ENCODE assay signal across 11 cellular contexts in genomic region chr3:133742351-133743091, GRCh38. TPM values are rescaled to one million over a fixed set of nuclear protein-coding genes. Genes with fewer than 3 reads are reported as not detected.
A peak's percentile ranks its signal among the peaks of the same experiment; 100 is the strongest.
DNase-seq lines count a peak whose midpoint lies in the region; ATAC-seq, FAIRE-seq and TF ChIP-seq lines count a peak whose summit lies in the region.
"Had no signal": no experiment of that assay in that cellular context is flagged by ENCODE, and none has a peak within 500 bp of the region (broad histone marks: within the 10 kb centered on the region; RNA-seq: fewer than 3 reads in every experiment).

No MANE protein-coding gene starts in this region.

- no peak overlapping the region for H2AK5ac ChIP-seq in H1 (ENCODE audit: low read depth, low read length)

- no peak overlapping the region for H3K56ac ChIP-seq in H1 (replicated peaks; ENCODE audit: insufficient read length, low read depth, low read length)

- no peak overlapping the region for H2BK5ac ChIP-seq in H1 (ENCODE audit: low read depth, low read length)

- no peak for TF ChIP-seq EP300 in H1 (IDR thresholded peaks at IDR 0.05; ENCODE audit: borderline replicate concordance in 1 of 2, low read depth in 2 of 2, low read length in 2 of 2)

- no peak overlapping the region for H4K5ac ChIP-seq in H1 (ENCODE audit: insufficient read length, low read depth, low read length)

- H2BK12ac ChIP-seq in H1 (ENCODE audit: low read depth, low read length) = no peak overlapping the region

- no peaks in the 10 kb centered on the region for H3K9me3 ChIP-seq in H1 (ENCODE audit: insufficient read depth in 2 of 2, low read depth in 1 of 2, low read length in 1 of 2)
- H3K9me3 ChIP-seq: psoas muscle had no signal

- H3K18ac ChIP-seq in H1 (ENCODE audit: extremely low read depth, low read length) = no peak overlapping the region

- no peak for TF ChIP-seq POLR2A in H1 (IDR thresholded peaks at IDR 0.05; ENCODE audit: control extremely low read depth in 1 of 2, low read depth in 2 of 2, low read length in 2 of 2)

- H3K36me3 ChIP-seq in H1 (ENCODE audit: control insufficient read depth in 2 of 4, insufficient read depth in 4 of 4, low read length in 3 of 4) = no peaks in the 10 kb centered on the region

- H2BK120ac ChIP-seq in H1 (replicated peaks; ENCODE audit: low read depth, low read length) = no peak overlapping the region

- H3K4ac ChIP-seq in H1 (replicated peaks; ENCODE audit: insufficient read length, low read depth, low read length) = no peak overlapping the region

- H3K23ac ChIP-seq in H1 (ENCODE audit: insufficient read length) = no peak overlapping the region

- no peak overlapping the region for H2BK20ac ChIP-seq in H1 (ENCODE audit: low read length)

- H3K27ac ChIP-seq in H1 (ENCODE audit: low read depth, low read length) = no peak overlapping the region
- H3K27ac ChIP-seq: psoas muscle, SK-N-MC had no signal

- no peaks in the 10 kb centered on the region for H3K79me1 ChIP-seq in H1 (ENCODE audit: low read depth, low read length)

- no peaks in the 10 kb centered on the region for H3K36me3 Mint-ChIP-seq in endothelial cell (ENCODE audit: low read depth, unreplicated experiment)

- no peaks in the 10 kb centered on the region for H3K23me2 ChIP-seq in H1 (ENCODE audit: low read depth, low read length)

- no peak overlapping the region for H3K4me2 ChIP-seq in H1 (ENCODE audit: insufficient read depth in 1 of 2, low read depth in 2 of 2, low read length in 2 of 2)

- POLR2A ChIA-PET in H1 (lab: Charles Lee; ENCODE audit: partially characterized antibody) = no interaction called here

- no peaks in the 10 kb centered on the region; a peak in 1 of 7 replicates for H3K4me1 ChIP-seq in H1 (replicated peaks in 1 of 4; ENCODE audit: control insufficient read depth in 3 of 4, insufficient read depth in 4 of 4, low read length in 3 of 4)
- H3K4me1 ChIP-seq: psoas muscle had no signal

- H3K9ac ChIP-seq in H1 (replicated peaks in 1 of 4; ENCODE audit: extremely low read depth in 1 of 4, low read depth in 3 of 4, low read length in 3 of 4) = no peak overlapping the region

- H3K27ac Mint-ChIP-seq in endothelial cell (ENCODE audit: unreplicated experiment) = no peak overlapping the region

- H2BK15ac ChIP-seq in H1 (ENCODE audit: low read length) = no peak overlapping the region

- CTCF ChIA-PET in H1 (lab: Charles Lee; ENCODE audit: partially characterized antibody) = interaction anchor here (0.7 to 1.3 kb wide), 3 partner anchors 10 to 78 kb away, joined by 3 read pairs; no protein-coding TSS in a partner anchor

- peak; percentile 75 for ATAC-seq in GM18867 (IDR thresholded peaks at IDR 0.05; ENCODE audit: unreplicated experiment)

- TF ChIP-seq RAD21 in H1 (IDR thresholded peaks at IDR 0.05 in 1 of 2, conservative IDR thresholded peaks at IDR 0.05 in 1 of 2; ENCODE audit: low read depth in 2 of 2, low read length in 2 of 2) = no peak

- 80% methylated on average over 9 of the region's 9 CpGs; no CpG with 5 or more reads in 1 of the 2 experiments for WGBS in H1 (ENCODE audit: extremely low coverage in 1 of 2, insufficient coverage in 1 of 2, insufficient read length in 1 of 2, insufficient replicate concordance in 2 of 2, low coverage in 1 of 2, low lambda C conversion rate in 2 of 2, missing lambda C conversion rate in 1 of 2), 2 experiments

- H3K4me3 ChIP-seq in H1 (ENCODE audit: extremely low read depth in 1 of 4, insufficient read depth in 2 of 4, low read depth in 3 of 4, low read length in 4 of 4) = no peak overlapping the region
- no peak overlapping the region for H3K4me3 ChIP-seq in retinal pigment epithelial cell (ENCODE audit: low read length)
- H3K4me3 ChIP-seq: psoas muscle, SK-N-MC had no signal

- no peaks in the 10 kb centered on the region for H3K27me3 ChIP-seq in H1 (replicated peaks in 1 of 4; ENCODE audit: control insufficient read depth in 3 of 4, extremely low read depth in 1 of 4, insufficient read depth in 3 of 4, low read length in 3 of 4)

- TF ChIP-seq CTCF in H1 (IDR thresholded peaks at IDR 0.05; ENCODE audit: control extremely low read depth in 1 of 3, insufficient read depth in 1 of 3, low read depth in 1 of 3, low read length in 3 of 3) (no peak), retinal pigment epithelial cell (conservative IDR thresholded peaks at IDR 0.05; ENCODE audit: low read depth, low read length) (peak; percentile 9), endothelial cell (IDR thresholded peaks at IDR 0.05; ENCODE audit: unreplicated experiment) (no peak)

- no peak overlapping the region for H4K91ac ChIP-seq in H1 (replicated peaks; ENCODE audit: insufficient read length, low read length)

- no peaks in the 10 kb centered on the region for H3K9me3 Mint-ChIP-seq in endothelial cell (ENCODE audit: unreplicated experiment)

- DNase-seq in NCI-H2196 treated with DMSO at 0.1 percent for 48 hours (lab: John Stamatoyannopoulos, UW; ENCODE audit: unreplicated experiment) (peak; percentile 58), H1 (ENCODE audit: low read depth in 1 of 2, low spot score in 2 of 2) (no peak), retinal pigment epithelial cell (ENCODE audit: low read depth) (no peak), frontal cortex (ENCODE audit: low spot score in 2 of 2) (no peak), NCI-H510A (lab: John Stamatoyannopoulos, UW) (no peak), endothelial cell (ENCODE audit: low spot score) (no peak)
- no peak for DNase-seq in activated CD8-positive, alpha-beta memory T cell treated with anti-CD3 and anti-CD28 coated beads, Interleukin-2, amount 50 U/mL, for 48 hours
- DNase-seq: effector CD4-positive, alpha-beta T cell; psoas muscle had no signal

- H3K79me2 ChIP-seq in H1 (ENCODE audit: control insufficient read depth in 1 of 2, insufficient read depth in 2 of 2, low read length in 2 of 2) = no peaks in the 10 kb centered on the region

- FAIRE-seq in H1 (lab: Jason Lieb, UNC) = no peak
- FAIRE-seq in frontal cortex (lab: Jason Lieb, UNC) = no peak

- peaks cover 4% of the 10 kb centered on the region for H3K27me3 Mint-ChIP-seq in endothelial cell (ENCODE audit: unreplicated experiment)

- peaks cover 5% of the 10 kb centered on the region for H3K4me1 Mint-ChIP-seq in endothelial cell (ENCODE audit: unreplicated experiment)

- no peak overlapping the region; the same call in 1 of the 2 replicates for H4K8ac ChIP-seq in H1 (ENCODE audit: extremely low read depth, insufficient read depth, low read length)

- H2AFZ ChIP-seq in H1 (ENCODE audit: low read length) = peak overlapping the region; percentile 88

- H4K20me1 ChIP-seq in H1 (replicated peaks in 1 of 2; ENCODE audit: control insufficient read depth in 1 of 2, insufficient read depth in 2 of 2, low read length in 2 of 2) = no peaks in the 10 kb centered on the region

- no peak overlapping the region for H3K14ac ChIP-seq in H1 (ENCODE audit: insufficient read length)

- H3K4me3 Mint-ChIP-seq in endothelial cell (ENCODE audit: unreplicated experiment) = no peak overlapping the region

TF ChIP-seq in H1, 55 proteins besides CTCF, POLR2A, EP300 and RAD21:
- TF ChIP-seq GTF2F1 (IDR thresholded peaks at IDR 0.05; ENCODE audit: borderline replicate concordance, low read depth, low read length) (no peak), CBX8 (IDR thresholded peaks at IDR 0.05; ENCODE audit: borderline replicate concordance, low read depth, low read length) (no peak), POU5F1 (IDR thresholded peaks at IDR 0.05; ENCODE audit: low read depth, low read length) (no peak), KDM4A (IDR thresholded peaks at IDR 0.05; ENCODE audit: low read depth, low read length, severe bottlenecking) (no peak), GABPA (IDR thresholded peaks at IDR 0.05; ENCODE audit: borderline replicate concordance, insufficient read depth, low read length) (no peak), ATF2 (IDR thresholded peaks at IDR 0.05; ENCODE audit: low read length) (no peak), BCL11A (IDR thresholded peaks at IDR 0.05; ENCODE audit: low read depth in 2 of 2, low read length in 2 of 2) (no peak), ATF3 (IDR thresholded peaks at IDR 0.05; ENCODE audit: insufficient read depth, low read depth, low read length) (no peak), SIN3A (conservative IDR thresholded peaks at IDR 0.05 in 1 of 2, IDR thresholded peaks at IDR 0.05 in 1 of 2; ENCODE audit: low read depth in 1 of 2, low read length in 2 of 2) (no peak), CREB1 (IDR thresholded peaks at IDR 0.05) (no peak), RBBP5 (IDR thresholded peaks at IDR 0.05; ENCODE audit: borderline replicate concordance, low read depth, low read length) (no peak), SRF (IDR thresholded peaks at IDR 0.05; ENCODE audit: low read depth, low read length) (no peak)

RNA-seq across cellular contexts. Expression of gene TF, which starts 3.7 kb away (rescaled TPM):
- 0.06 and 0.26 TPM in 2 replicates for total RNA-seq in H1 (2021; fragmentation: NEBNext Ultra II Directional; extraction: Animal tissue kit (Norgen Biotek cat#: 25700))
- polyA plus RNA-seq in H1 (2011; rRNA removed) = 0.02 and 0.19 TPM in 2 replicates
- polyA plus RNA-seq in H1 (2011; cell fraction: cytosol; rRNA removed) = 1.6 TPM
- polyA plus RNA-seq in H1 (2011; cell fraction: nucleus; rRNA removed) = 0.31 TPM
- polyA plus RNA-seq in H1 (2012, experiment 1 of 2) = 0.04 to 0.97 TPM (median 0.13 TPM) in 4 replicates
- 0.34 TPM for polyA plus RNA-seq in H1 (2012, experiment 2 of 2)
- 0.08 TPM for polyA plus RNA-seq in H1 (2013, experiment 1 of 2)
- 0.07 TPM for polyA plus RNA-seq in H1 (2013, experiment 2 of 2)
- under 0.01 and 0.02 TPM in 2 replicates for polyA minus RNA-seq in H1 (2011; rRNA and poly(A)+ RNA removed)
- not detected for polyA minus RNA-seq in H1 (2011; cell fraction: cytosol; rRNA and poly(A)+ RNA removed)
- not detected for polyA minus RNA-seq in H1 (2011; cell fraction: nucleus; rRNA and poly(A)+ RNA removed)
- total RNA-seq in frontal cortex = 4.1 TPM
- total RNA-seq in endothelial cell (ENCODE audit: unreplicated experiment) = 3.9 TPM
